Comparison of ENCODE assay signal across 1 cellular context in genomic region chr5:964821-965220, GRCh38.
TF ChIP-seq lines count a peak whose summit lies in the region.

No MANE protein-coding gene starts in this region.

TF ChIP-seq in HepG2, 621 proteins besides CTCF, POLR2A, EP300 and RAD21:
- TF ChIP-seq NR2F1 (CRISPR knock-in tag; IDR thresholded peaks at IDR 0.05), result no peak
- TF ChIP-seq WIZ (CRISPR knock-in tag; IDR thresholded peaks at IDR 0.05), result no peak
- TF ChIP-seq CCDC6 (CRISPR knock-in tag; IDR thresholded peaks at IDR 0.05), result no peak
- TF ChIP-seq SMARCC2 (IDR thresholded peaks at IDR 0.05), result no peak
- no peak for TF ChIP-seq PAF1 (CRISPR knock-in tag; IDR thresholded peaks at IDR 0.05)
- no peak for TF ChIP-seq ZNF335 (CRISPR knock-in tag; IDR thresholded peaks at IDR 0.05)
- TF ChIP-seq NFE2L2 (IDR thresholded peaks at IDR 0.05; ENCODE audit: low read length), result no peak
TF ChIP-seq in HepG2: peak in this region for 0.
